18 cellular contexts compared by ENCODE assay signal in genomic region chr19:17824339-17824738, GRCh38. TPM values are rescaled to one million over a fixed set of nuclear protein-coding genes. Genes with fewer than 3 reads are reported as not detected.
DNase-seq lines count a peak whose midpoint lies in the region; ATAC-seq and TF ChIP-seq lines count a peak whose summit lies in the region.
"Had no signal": no experiment of that assay in that cellular context is flagged by ENCODE, and none has a peak within 500 bp of the region (broad histone marks: within the 10 kb centered on the region; RNA-seq: fewer than 3 reads in every experiment).

No MANE protein-coding gene starts in this region.

- H3K4me1 Mint-ChIP-seq in activated T-cell treated with anti-CD3 and anti-CD28 coated beads, Interleukin-2, amount 50 U/mL, for 24 hours (ENCODE audit: low read depth) = no peaks in the 10 kb centered on the region
- H3K4me1 Mint-ChIP-seq in activated T-cell treated with anti-CD3 and anti-CD28 coated beads, Interleukin-2, amount 50 U/mL, for 4 hours (ENCODE audit: low read depth) = no peaks in the 10 kb centered on the region
- no peaks in the 10 kb centered on the region for H3K4me1 Mint-ChIP-seq in CD8-positive, alpha-beta T cell (ENCODE audit: low read depth)
- no peaks in the 10 kb centered on the region for H3K4me1 Mint-ChIP-seq in activated naive CD8-positive, alpha-beta T cell treated with anti-CD3 and anti-CD28 coated beads, Interleukin-2, amount 50 U/mL, for 24 hours
- peaks cover 7% of the 10 kb centered on the region for H3K4me1 Mint-ChIP-seq in stimulated activated effector memory CD8-positive, alpha-beta T cell treated with anti-CD3 and anti-CD28 coated beads, Interleukin-12 subunit alpha, Interleukin-12 subunit beta, amount 100 ng/mL, for 72 hours

- POLR2A ChIA-PET in CD8-positive, alpha-beta T cell (lab: Charles Lee) = interaction anchor here (1.8 kb wide), 1 partner anchor 23 kb away, joined by 5 read pairs; the partner anchor contains the start of gene JAK3

- no peaks in the 10 kb centered on the region for H3K9me3 Mint-ChIP-seq in activated T-cell treated with anti-CD3 and anti-CD28 coated beads, Interleukin-2, amount 50 U/mL, for 24 hours
- H3K9me3 Mint-ChIP-seq in activated T-cell treated with anti-CD3 and anti-CD28 coated beads, Interleukin-2, amount 50 U/mL, for 4 hours = no peaks in the 10 kb centered on the region
- no peaks in the 10 kb centered on the region for H3K9me3 Mint-ChIP-seq in CD8-positive, alpha-beta T cell
- H3K9me3 Mint-ChIP-seq in activated naive CD8-positive, alpha-beta T cell treated with anti-CD3 and anti-CD28 coated beads, Interleukin-2, amount 50 U/mL, for 24 hours = no peaks in the 10 kb centered on the region
- H3K9me3 Mint-ChIP-seq in stimulated activated effector memory CD8-positive, alpha-beta T cell treated with anti-CD3 and anti-CD28 coated beads, Interleukin-12 subunit alpha, Interleukin-12 subunit beta, amount 100 ng/mL, for 72 hours = no peaks in the 10 kb centered on the region

- no peak for DNase-seq in activated T-cell treated with anti-CD3 and anti-CD28 coated beads, Interleukin-2, amount 50 U/mL, for 24 hours
- no peak for DNase-seq in activated T-cell treated with anti-CD3 and anti-CD28 coated beads, Interleukin-2, amount 50 U/mL, for 4 hours
- no peak for DNase-seq in CD8-positive, alpha-beta T cell
- DNase-seq in activated naive CD8-positive, alpha-beta T cell treated with anti-CD3 and anti-CD28 coated beads, Interleukin-2, amount 50 U/mL, for 24 hours = no peak
- no peak for DNase-seq in stimulated activated effector memory CD8-positive, alpha-beta T cell treated with anti-CD3 and anti-CD28 coated beads, Interleukin-12 subunit alpha, Interleukin-12 subunit beta, amount 100 ng/mL, for 72 hours (ENCODE audit: low spot score in 2 of 2)
- DNase-seq in HCEC 1CT (no peak), BE2C (no peak)
- DNase-seq: DMS79; Karpas-422; MM.1S; NCI-H1105; NCI-H1694 treated with DMSO at 0.1 percent for 48 hours; NCI-H69; NK-92 treated with Interleukin-12 subunit alpha and Interleukin-12 subunit beta, amount 100 ng/mL, for 24 hours; PC-3 had no signal

- no peaks in the 10 kb centered on the region for H3K4me1 ChIP-seq in CD8-positive, alpha-beta T cell (ENCODE audit: insufficient read depth, low read length)
- H3K4me1 ChIP-seq in BE2C = no peaks in the 10 kb centered on the region

- H3K36me3 Mint-ChIP-seq in activated T-cell treated with anti-CD3 and anti-CD28 coated beads, Interleukin-2, amount 50 U/mL, for 24 hours (ENCODE audit: low read depth) = peaks cover 48% of the 10 kb centered on the region
- H3K36me3 Mint-ChIP-seq in activated T-cell treated with anti-CD3 and anti-CD28 coated beads, Interleukin-2, amount 50 U/mL, for 4 hours (ENCODE audit: insufficient read depth) = peaks cover 13% of the 10 kb centered on the region
- H3K36me3 Mint-ChIP-seq in CD8-positive, alpha-beta T cell = peaks cover 43% of the 10 kb centered on the region
- peaks cover 12% of the 10 kb centered on the region for H3K36me3 Mint-ChIP-seq in activated naive CD8-positive, alpha-beta T cell treated with anti-CD3 and anti-CD28 coated beads, Interleukin-2, amount 50 U/mL, for 24 hours (ENCODE audit: low read depth)
- peaks cover 76% of the 10 kb centered on the region for H3K36me3 Mint-ChIP-seq in stimulated activated effector memory CD8-positive, alpha-beta T cell treated with anti-CD3 and anti-CD28 coated beads, Interleukin-12 subunit alpha, Interleukin-12 subunit beta, amount 100 ng/mL, for 72 hours

- peak overlapping the region; percentile 64 for H3K27ac Mint-ChIP-seq in activated T-cell treated with anti-CD3 and anti-CD28 coated beads, Interleukin-2, amount 50 U/mL, for 24 hours
- peak overlapping the region; percentile 76 for H3K27ac Mint-ChIP-seq in CD8-positive, alpha-beta T cell
- H3K27ac Mint-ChIP-seq in activated naive CD8-positive, alpha-beta T cell treated with anti-CD3 and anti-CD28 coated beads, Interleukin-2, amount 50 U/mL, for 24 hours = peak overlapping the region; percentile 39
- peak overlapping the region; percentile 87 for H3K27ac Mint-ChIP-seq in stimulated activated effector memory CD8-positive, alpha-beta T cell treated with anti-CD3 and anti-CD28 coated beads, Interleukin-12 subunit alpha, Interleukin-12 subunit beta, amount 100 ng/mL, for 72 hours

- H3K4me3 ChIP-seq in CD8-positive, alpha-beta T cell (ENCODE audit: low read depth, low read length) = no peak overlapping the region
- no peak overlapping the region for H3K4me3 ChIP-seq in BE2C (ENCODE audit: low read depth, low read length)
- H3K4me3 ChIP-seq: GM12878 had no signal

- no peaks in the 10 kb centered on the region for H3K9me3 ChIP-seq in CD8-positive, alpha-beta T cell (ENCODE audit: low read length)
- no peaks in the 10 kb centered on the region for H3K9me3 ChIP-seq in BE2C

- ATAC-seq in activated T-cell treated with anti-CD3 and anti-CD28 coated beads, Interleukin-2, amount 50 U/mL, for 4 hours = no peak
- no peak for ATAC-seq in CD8-positive, alpha-beta T cell
- no peak for ATAC-seq in activated naive CD8-positive, alpha-beta T cell treated with anti-CD3 and anti-CD28 coated beads, Interleukin-2, amount 50 U/mL, for 24 hours
- ATAC-seq in stimulated activated effector memory CD8-positive, alpha-beta T cell treated with anti-CD3 and anti-CD28 coated beads, Interleukin-12 subunit alpha, Interleukin-12 subunit beta, amount 100 ng/mL, for 72 hours = peak; percentile 31
- no peak for ATAC-seq in HG03469 (IDR thresholded peaks at IDR 0.05; ENCODE audit: unreplicated experiment)
- ATAC-seq: GM12878, PC-3 had no signal

- no peaks in the 10 kb centered on the region for H3K27me3 ChIP-seq in CD8-positive, alpha-beta T cell (ENCODE audit: insufficient read depth, low read length)
- no peaks in the 10 kb centered on the region for H3K27me3 ChIP-seq in BE2C

- H3K27me3 Mint-ChIP-seq in activated T-cell treated with anti-CD3 and anti-CD28 coated beads, Interleukin-2, amount 50 U/mL, for 24 hours = no peaks in the 10 kb centered on the region
- H3K27me3 Mint-ChIP-seq in activated T-cell treated with anti-CD3 and anti-CD28 coated beads, Interleukin-2, amount 50 U/mL, for 4 hours (ENCODE audit: low read depth) = no peaks in the 10 kb centered on the region
- H3K27me3 Mint-ChIP-seq in CD8-positive, alpha-beta T cell (ENCODE audit: low read depth) = no peaks in the 10 kb centered on the region
- no peaks in the 10 kb centered on the region for H3K27me3 Mint-ChIP-seq in activated naive CD8-positive, alpha-beta T cell treated with anti-CD3 and anti-CD28 coated beads, Interleukin-2, amount 50 U/mL, for 24 hours

- no peak overlapping the region for H3K27ac ChIP-seq in CD8-positive, alpha-beta T cell (ENCODE audit: low read depth, low read length)

- no peak overlapping the region for H3K4me3 Mint-ChIP-seq in activated T-cell treated with anti-CD3 and anti-CD28 coated beads, Interleukin-2, amount 50 U/mL, for 24 hours
- H3K4me3 Mint-ChIP-seq in activated T-cell treated with anti-CD3 and anti-CD28 coated beads, Interleukin-2, amount 50 U/mL, for 4 hours = no peak overlapping the region
- no peak overlapping the region for H3K4me3 Mint-ChIP-seq in CD8-positive, alpha-beta T cell
- H3K4me3 Mint-ChIP-seq in activated naive CD8-positive, alpha-beta T cell treated with anti-CD3 and anti-CD28 coated beads, Interleukin-2, amount 50 U/mL, for 24 hours = no peak overlapping the region
- no peak overlapping the region for H3K4me3 Mint-ChIP-seq in stimulated activated effector memory CD8-positive, alpha-beta T cell treated with anti-CD3 and anti-CD28 coated beads, Interleukin-12 subunit alpha, Interleukin-12 subunit beta, amount 100 ng/mL, for 72 hours

- no peak for TF ChIP-seq CTCF in CD8-positive, alpha-beta T cell (IDR thresholded peaks at IDR 0.05)
- TF ChIP-seq CTCF in BE2C (IDR thresholded peaks at IDR 0.05; ENCODE audit: low read depth, low read length) = no peak

- CTCF ChIA-PET in CD8-positive, alpha-beta T cell (lab: Charles Lee) = interaction anchor here (0.7 to 1.5 kb wide), 2 partner anchors 31 to 83 kb away, joined by 3 to 4 read pairs; no protein-coding TSS in a partner anchor

- peaks cover 3% of the 10 kb centered on the region for H3K36me3 ChIP-seq in CD8-positive, alpha-beta T cell (ENCODE audit: insufficient read depth, low read length)
- H3K36me3 ChIP-seq in BE2C = no peaks in the 10 kb centered on the region

- intact Hi-C loops in CD8-positive, alpha-beta T cell (cut with DNase I, micrococcal nuclease) = no loop called here

RNA-seq across cellular contexts. Expression of gene INSL3, which starts 3.0 kb away (rescaled TPM):
- 1 to 10 TPM; 8.1 to 9.4 (median 9.1) TPM for total RNA-seq in activated T-cell treated with anti-CD3 and anti-CD28 coated beads, Interleukin-2, amount 50 U/mL, for 4 hours
- 1 to 10 TPM; 6.1 to 7.6 TPM for total RNA-seq in CD8-positive, alpha-beta T cell
- not detected for polyA plus RNA-seq in BE2C (2012; ENCODE audit: insufficient read depth, insufficient read length, low read depth)
- total RNA-seq: G401, PC-3 had no signal

RNA-seq across cellular contexts. Expression of gene JAK3, which starts 23.4 kb away (rescaled TPM):
- 100 to 1,000 TPM; 181 to 220 (median 189) TPM for total RNA-seq in activated T-cell treated with anti-CD3 and anti-CD28 coated beads, Interleukin-2, amount 50 U/mL, for 4 hours
- 100 to 1,000 TPM; 113 to 119 TPM for total RNA-seq in CD8-positive, alpha-beta T cell
- not detected for polyA plus RNA-seq in BE2C (2012; ENCODE audit: insufficient read depth, insufficient read length, low read depth)

RNA-seq across cellular contexts. Expression of gene B3GNT3, which starts 29.4 kb away (rescaled TPM):
- under 1 TPM; 0.38 to 0.52 (median 0.45) TPM for total RNA-seq in activated T-cell treated with anti-CD3 and anti-CD28 coated beads, Interleukin-2, amount 50 U/mL, for 4 hours
- not detected for total RNA-seq in CD8-positive, alpha-beta T cell
- polyA plus RNA-seq in BE2C (2012; ENCODE audit: insufficient read depth, insufficient read length, low read depth) = not detected
- total RNA-seq: G401, GM12878 had no signal
- polyA plus RNA-seq: GM12878 had no signal

RNA-seq across cellular contexts. Expression of gene RPL18A, which starts 35.4 kb away (rescaled TPM):
- total RNA-seq in activated T-cell treated with anti-CD3 and anti-CD28 coated beads, Interleukin-2, amount 50 U/mL, for 4 hours = 1,000 to 10,000 TPM; 4,001 to 4,060 (median 4,048) TPM
- total RNA-seq in CD8-positive, alpha-beta T cell = 1,000 to 10,000 TPM; 3,915 to 3,952 TPM
- 4,052 TPM for polyA plus RNA-seq in BE2C (2012; ENCODE audit: insufficient read depth, insufficient read length, low read depth)

RNA-seq across cellular contexts. Expression of gene SLC5A5, which starts 47.4 kb away (rescaled TPM):
- 1 to 10 TPM in 2 of 3 donors, under 1 TPM in 1; 0.98 to 1.6 (median 1.1) TPM for total RNA-seq in activated T-cell treated with anti-CD3 and anti-CD28 coated beads, Interleukin-2, amount 50 U/mL, for 4 hours
- 1 to 10 TPM; 1.2 to 1.3 TPM for total RNA-seq in CD8-positive, alpha-beta T cell
- not detected for polyA plus RNA-seq in BE2C (2012; ENCODE audit: insufficient read depth, insufficient read length, low read depth)
- total RNA-seq: PC-3 had no signal
